Comparison of ENCODE assay signal across 8 cellular contexts in genomic region chr20:57392130-57392445, GRCh38. TPM values are rescaled to one million over a fixed set of nuclear protein-coding genes. Genes with fewer than 3 reads are reported as not detected.
DNase-seq lines count a peak whose midpoint lies in the region; ATAC-seq, FAIRE-seq and TF ChIP-seq lines count a peak whose summit lies in the region.

No MANE protein-coding gene starts in this region.

- H3K27me3 ChIP-seq in SJSA1 (replicated peaks), result no peaks in the 10 kb centered on the region
- H3K27me3 ChIP-seq in gastroesophageal sphincter, result no peaks in the 10 kb centered on the region
- no peaks in the 10 kb centered on the region for H3K27me3 ChIP-seq in skeletal muscle satellite cell (ENCODE audit: control insufficient read depth, insufficient read depth, low read length)

- H3K36me3 ChIP-seq in SJSA1, result peaks cover 37% of the 10 kb centered on the region
- peaks cover 0 to 20% of the 10 kb centered on the region in 2 donors for H3K36me3 ChIP-seq in gastroesophageal sphincter
- peaks cover 18% of the 10 kb centered on the region for H3K36me3 ChIP-seq in skeletal muscle satellite cell (ENCODE audit: insufficient read depth, low read length)

- no peak for TF ChIP-seq POLR2A in gastroesophageal sphincter (IDR thresholded peaks at IDR 0.05)

- H3K9me3 ChIP-seq in SJSA1 (replicated peaks) (no peaks in the 10 kb centered on the region), gastroesophageal sphincter (no peaks in the 10 kb centered on the region), skeletal muscle satellite cell (replicated peaks; ENCODE audit: low read length) (no peaks in the 10 kb centered on the region)

- peak overlapping the region; percentile 73 for H3K9ac ChIP-seq in skeletal muscle satellite cell (ENCODE audit: low read depth, low read length)

- FAIRE-seq in GM19239 (lab: Jason Lieb, UNC), result peak; percentile 69

- DNase-seq in GM19239 (ENCODE audit: insufficient read length, low spot score) (no peak), SJSA1 (ENCODE audit: low read depth in 1 of 2, low spot score in 2 of 2) (no peak), occipital lobe (lab: John Stamatoyannopoulos, UW) (no peak), Kasumi-1 (lab: John Stamatoyannopoulos, UW) (no peak), NCI-H1105 (lab: John Stamatoyannopoulos, UW) (no peak)

- TF ChIP-seq CTCF in gastroesophageal sphincter (IDR thresholded peaks at IDR 0.05), result no peak

- H3K4me1 ChIP-seq in SJSA1 (replicated peaks) (peaks cover 34% of the 10 kb centered on the region), gastroesophageal sphincter (peaks cover 0 to 79% (median 48%) of the 10 kb centered on the region in 3 donors), skeletal muscle satellite cell (ENCODE audit: control insufficient read depth, insufficient read depth, low read length) (peaks cover 51% of the 10 kb centered on the region)

- TF ChIP-seq EP300 in gastroesophageal sphincter (IDR thresholded peaks at IDR 0.05), result no peak

- no peak overlapping the region for H3K27ac ChIP-seq in SJSA1
- peak overlapping the region; percentile 85 to 95 (median 94) for H3K27ac ChIP-seq in gastroesophageal sphincter

- H3K4me2 ChIP-seq in skeletal muscle satellite cell (ENCODE audit: low read length), result peak overlapping the region; percentile 96

- 0 to 18% methylated on average over 2 to 11 of the region's 11 CpGs for WGBS in gastroesophageal sphincter (ENCODE audit: low coverage in 1 of 2), 2 donors

- peak overlapping the region; percentile 72 for H3K4me3 ChIP-seq in SJSA1
- peak overlapping the region; percentile 65 to 78 for H3K4me3 ChIP-seq in gastroesophageal sphincter
- H3K4me3 ChIP-seq in skeletal muscle satellite cell (ENCODE audit: low read length), result peak overlapping the region; percentile 72

- ATAC-seq in gastroesophageal sphincter (no peak), GM18870 (IDR thresholded peaks at IDR 0.05; ENCODE audit: unreplicated experiment) (no peak)

RNA-seq across cellular contexts. Expression of gene RBM38, which starts 0.9 kb away (rescaled TPM):
- 14.1 and 20.8 TPM in 2 replicates for total RNA-seq in SJSA1 (2014; rRNA removed; shearing (Covaris generic))
- total RNA-seq in gastroesophageal sphincter (100 to 1,000 TPM in 2 of 4 donors, 10 to 100 TPM in 2; 50.9 to 190 (median 106) TPM), occipital lobe (11.2 TPM)
- total RNA-seq in skeletal muscle satellite cell (2012; rRNA removed), result 10.9 and 12.7 TPM in 2 replicates

RNA-seq across cellular contexts. Expression of gene RAE1, which starts 41.0 kb away (rescaled TPM):
- total RNA-seq in SJSA1 (2014; rRNA removed; shearing (Covaris generic)), result 67.2 and 99.7 TPM in 2 replicates
- total RNA-seq in gastroesophageal sphincter (10 to 100 TPM; 16.5 to 30.4 (median 25.1) TPM), occipital lobe (35.2 TPM)
- total RNA-seq in skeletal muscle satellite cell (2012; rRNA removed), result 32.5 and 40.3 TPM in 2 replicates
